Comparison of ENCODE assay signal across 1 cellular context in genomic region chr11:112523477-112523876, GRCh38.
A peak's percentile ranks its signal among the peaks of the same experiment; 100 is the strongest.
TF ChIP-seq lines count a peak whose summit lies in the region.

No MANE protein-coding gene starts in this region.

TF ChIP-seq in HEK293, 187 proteins besides CTCF, POLR2A, EP300 and RAD21 (continued from another document):
- TF ChIP-seq ZNF398 (tag by site-specific recombination; IDR thresholded peaks at IDR 0.05) (0 out of 2 replicates have a peak, but pooled peaks have one; percentile 44), TRIM28 (IDR thresholded peaks at IDR 0.05; ENCODE audit: borderline replicate concordance, low read length) (peak; percentile 75), PATZ1 (tag by site-specific recombination; IDR thresholded peaks at IDR 0.05) (peak; percentile 30; the same call in 1 of the 2 replicates), ZIC2 (tag by site-specific recombination; IDR thresholded peaks at IDR 0.05) (peak; percentile 93), ZNF248 (tag by site-specific recombination; IDR thresholded peaks at IDR 0.05) (no peak), TCF7L2 (IDR thresholded peaks at IDR 0.05; ENCODE audit: borderline replicate concordance, low read depth, low read length) (no peak), WT1 (tag by site-specific recombination; IDR thresholded peaks at IDR 0.05) (peak; percentile 58), ZNF24 (tag by site-specific recombination; IDR thresholded peaks at IDR 0.05) (no peak)
TF ChIP-seq in HEK293: peak in this region for 13.
